ENCODE assay signal across 8 cellular contexts in the genomic region with DNA sequence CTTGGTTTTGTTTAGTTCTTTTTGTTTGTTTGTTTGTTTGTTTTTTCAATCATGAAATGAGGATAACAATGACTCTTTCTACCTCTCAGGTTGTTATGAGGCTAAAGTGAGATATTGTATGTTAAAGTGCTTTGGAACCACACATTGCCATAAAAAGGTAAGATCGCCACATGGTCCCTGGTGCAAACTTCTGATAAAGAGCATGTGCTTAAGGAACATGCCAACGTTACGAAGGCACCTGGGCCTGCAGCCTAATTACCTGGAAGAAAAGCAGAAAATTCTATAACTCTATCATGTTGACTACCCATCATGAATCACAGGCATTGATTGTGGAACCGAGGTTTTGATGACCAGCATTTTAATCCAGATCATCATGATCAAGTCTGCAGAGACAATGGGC.
"Had no signal": no experiment of that assay in that cellular context is flagged by ENCODE, and none has a peak within 500 bp of the region (broad histone marks: within the 10 kb centered on the region; RNA-seq: fewer than 3 reads in every experiment).

No MANE protein-coding gene starts in this region.

- H3K27ac ChIP-seq: GM23248, HL-60 had no signal

- H3K4me3 Mint-ChIP-seq: H9, IgD-negative memory B cell had no signal

- H3K36me3 Mint-ChIP-seq: IgD-negative memory B cell had no signal

- H3K9me3 Mint-ChIP-seq: H9 had no signal

- H2AFZ ChIP-seq: GM23248 had no signal

- H3K9ac ChIP-seq: GM23248 had no signal

- FAIRE-seq: H1, H54 had no signal

- H3K27ac Mint-ChIP-seq: H9, IgD-negative memory B cell had no signal

- DNase-seq: GM23248, H9, HCEC 1CT, KG1 had no signal

- H3K4me3 ChIP-seq: GM23248 had no signal
